In the genomic region with DNA sequence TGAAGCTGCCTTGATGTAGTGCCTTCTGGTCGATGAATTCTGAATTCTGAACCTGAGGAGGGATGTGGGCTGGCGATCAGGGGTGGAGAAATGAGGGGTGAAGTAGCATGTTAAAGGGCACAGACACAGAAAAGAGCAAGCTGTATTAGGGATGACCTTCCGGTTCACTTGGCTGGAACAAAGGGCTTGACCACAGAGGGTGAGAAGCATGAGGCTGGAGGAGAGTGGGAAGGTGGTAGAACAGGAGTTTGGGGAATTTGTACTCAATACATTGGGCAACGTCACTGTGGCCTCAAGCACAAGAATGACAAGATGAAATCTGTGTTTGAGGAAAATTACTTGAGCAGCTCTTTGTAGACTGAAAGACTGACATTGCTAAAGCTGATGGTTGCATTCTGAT, we compare ENCODE assay signal across 2 cellular contexts.
TF ChIP-seq lines count a peak whose summit lies in the region.

No MANE protein-coding gene starts in this region.

TF ChIP-seq in HEK293, 187 proteins besides CTCF, POLR2A, EP300 and RAD21 (continued from another document):
- TF ChIP-seq, protein P1, sequence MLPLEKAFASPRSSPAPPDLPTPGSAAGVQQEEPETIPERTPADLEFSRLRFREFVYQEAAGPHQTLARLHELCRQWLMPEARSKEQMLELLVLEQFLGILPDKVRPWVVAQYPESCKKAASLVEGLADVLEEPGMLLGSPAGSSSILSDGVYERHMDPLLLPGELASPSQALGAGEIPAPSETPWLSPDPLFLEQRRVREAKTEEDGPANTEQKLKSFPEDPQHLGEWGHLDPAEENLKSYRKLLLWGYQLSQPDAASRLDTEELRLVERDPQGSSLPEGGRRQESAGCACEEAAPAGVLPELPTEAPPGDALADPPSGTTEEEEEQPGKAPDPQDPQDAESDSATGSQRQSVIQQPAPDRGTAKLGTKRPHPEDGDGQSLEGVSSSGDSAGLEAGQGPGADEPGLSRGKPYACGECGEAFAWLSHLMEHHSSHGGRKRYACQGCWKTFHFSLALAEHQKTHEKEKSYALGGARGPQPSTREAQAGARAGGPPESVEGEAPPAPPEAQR (tag by site-specific recombination; IDR thresholded peaks at IDR 0.05) = no peak
- TF ChIP-seq ZNF366 (tag by site-specific recombination; conservative IDR thresholded peaks at IDR 0.05) = no peak
- no peak for TF ChIP-seq OVOL3 (tag by site-specific recombination; IDR thresholded peaks at IDR 0.05)

TF ChIP-seq in H1, 55 proteins besides CTCF, POLR2A, EP300 and RAD21:
- TF ChIP-seq TEAD4 (IDR thresholded peaks at IDR 0.05; ENCODE audit: low read depth, low read length) (no peak), ZNF274 (IDR thresholded peaks at IDR 0.05; ENCODE audit: borderline replicate concordance, extremely low read depth, low read length) (no peak), BRCA1 (IDR thresholded peaks at IDR 0.05; ENCODE audit: low read depth, low read length) (no peak), FOSL1 (IDR thresholded peaks at IDR 0.05; ENCODE audit: insufficient read depth, low read depth, low read length) (no peak), JUND (IDR thresholded peaks at IDR 0.05; ENCODE audit: low read length) (no peak), SIRT6 (IDR thresholded peaks at IDR 0.05; ENCODE audit: low read length) (no peak), CEBPB (IDR thresholded peaks at IDR 0.05; ENCODE audit: low read depth, low read length) (no peak), MAFK (IDR thresholded peaks at IDR 0.05; ENCODE audit: low read depth, low read length) (no peak), GABPA (IDR thresholded peaks at IDR 0.05; ENCODE audit: borderline replicate concordance, insufficient read depth, low read length) (no peak), POU5F1 (IDR thresholded peaks at IDR 0.05; ENCODE audit: low read depth, low read length) (no peak), BACH1 (IDR thresholded peaks at IDR 0.05; ENCODE audit: low read length) (no peak), ASH2L (IDR thresholded peaks at IDR 0.05; ENCODE audit: low read length) (no peak), BCL11A (IDR thresholded peaks at IDR 0.05; ENCODE audit: low read depth in 2 of 2, low read length in 2 of 2) (no peak), TAF1 (IDR thresholded peaks at IDR 0.05; ENCODE audit: low read depth, low read length) (no peak), CHD2 (IDR thresholded peaks at IDR 0.05; ENCODE audit: low read length) (no peak), RBBP5 (IDR thresholded peaks at IDR 0.05; ENCODE audit: borderline replicate concordance, low read depth, low read length) (no peak), TCF12 (IDR thresholded peaks at IDR 0.05; ENCODE audit: low read depth, low read length) (no peak), SIX5 (IDR thresholded peaks at IDR 0.05; ENCODE audit: low read depth, low read length) (no peak)
- TF ChIP-seq, protein P2, sequence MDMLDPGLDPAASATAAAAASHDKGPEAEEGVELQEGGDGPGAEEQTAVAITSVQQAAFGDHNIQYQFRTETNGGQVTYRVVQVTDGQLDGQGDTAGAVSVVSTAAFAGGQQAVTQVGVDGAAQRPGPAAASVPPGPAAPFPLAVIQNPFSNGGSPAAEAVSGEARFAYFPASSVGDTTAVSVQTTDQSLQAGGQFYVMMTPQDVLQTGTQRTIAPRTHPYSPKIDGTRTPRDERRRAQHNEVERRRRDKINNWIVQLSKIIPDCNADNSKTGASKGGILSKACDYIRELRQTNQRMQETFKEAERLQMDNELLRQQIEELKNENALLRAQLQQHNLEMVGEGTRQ (IDR thresholded peaks at IDR 0.05; ENCODE audit: low read length) = no peak
- TF ChIP-seq, protein P3, sequence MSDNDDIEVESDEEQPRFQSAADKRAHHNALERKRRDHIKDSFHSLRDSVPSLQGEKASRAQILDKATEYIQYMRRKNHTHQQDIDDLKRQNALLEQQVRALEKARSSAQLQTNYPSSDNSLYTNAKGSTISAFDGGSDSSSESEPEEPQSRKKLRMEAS (IDR thresholded peaks at IDR 0.05) = no peak
